27 cellular contexts compared by ENCODE assay signal in the genomic region with DNA sequence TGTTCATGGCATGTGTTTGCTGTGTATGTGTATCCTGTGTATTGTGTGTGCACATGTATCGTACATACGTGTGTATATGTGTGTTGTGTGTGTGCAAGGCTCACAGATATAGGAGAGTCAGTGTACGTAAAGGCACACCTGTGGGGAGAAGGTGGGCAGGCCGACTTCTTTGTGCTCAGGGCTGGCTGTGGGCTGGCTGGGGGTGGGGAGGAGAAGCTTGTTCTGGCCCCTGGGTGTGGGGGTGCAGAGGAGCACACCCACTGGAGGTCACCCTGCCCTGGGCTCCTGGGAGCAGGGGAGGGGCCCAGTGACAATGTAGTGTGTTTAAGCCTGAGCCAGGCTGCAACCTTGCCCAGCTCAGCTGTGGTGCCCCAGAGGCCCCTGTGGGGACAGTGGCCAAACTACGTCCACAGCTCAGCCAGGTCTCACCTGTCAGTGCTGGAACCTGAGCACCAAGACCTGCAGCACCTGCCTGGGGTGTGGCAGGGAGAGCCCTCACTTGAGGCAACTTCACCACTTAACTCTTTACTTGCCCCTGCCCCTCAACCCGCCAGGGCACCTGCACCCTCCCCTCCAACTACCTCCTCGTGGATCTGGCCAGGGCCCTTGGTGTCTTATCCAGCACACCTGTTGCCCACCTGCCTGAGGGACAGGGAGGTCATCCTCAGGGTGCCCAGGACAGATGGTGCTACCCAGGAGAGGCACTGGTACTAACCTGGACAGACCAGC. TPM values are rescaled to one million over a fixed set of nuclear protein-coding genes. Genes with fewer than 3 reads are reported as not detected.
DNase-seq lines count a peak whose midpoint lies in the region; ATAC-seq and TF ChIP-seq lines count a peak whose summit lies in the region.
"Had no signal": no experiment of that assay in that cellular context is flagged by ENCODE, and none has a peak within 500 bp of the region (broad histone marks: within the 10 kb centered on the region; RNA-seq: fewer than 3 reads in every experiment).

No MANE protein-coding gene starts in this region.

- H3K4me3 ChIP-seq in lower lobe of right lung: no peak overlapping the region
- H3K4me3 ChIP-seq in tibial artery: no peak overlapping the region
- H3K4me3 ChIP-seq: colonic mucosa, esophagus muscularis mucosa, skin epidermis, vagina had no signal

- H3K36me3 Mint-ChIP-seq in activated naive CD4-positive, alpha-beta T cell treated with anti-CD3 and anti-CD28 coated beads, Interleukin-2, amount 10 ng/mL, durations not matched to agents 7 days and 5 days: no peaks in the 10 kb centered on the region
- H3K36me3 Mint-ChIP-seq: brain, immature natural killer cell had no signal

- CTCF ChIA-PET in activated naive CD4-positive, alpha-beta T cell treated with anti-CD3 and anti-CD28 coated beads, Interleukin-2, amount 10 ng/mL, durations not matched to agents 7 days and 5 days (lab: Charles Lee): no interaction called here

- H3K27me3 Mint-ChIP-seq in activated naive CD4-positive, alpha-beta T cell treated with anti-CD3 and anti-CD28 coated beads, Interleukin-2, amount 10 ng/mL, durations not matched to agents 7 days and 5 days: peaks cover 11% of the 10 kb centered on the region

- H3K27ac ChIP-seq in caudate nucleus (ENCODE audit: low read depth, low read length) (peak overlapping the region; percentile 99), lower lobe of right lung (no peak overlapping the region), tibial artery (no peak overlapping the region)
- H3K27ac ChIP-seq: colonic mucosa, esophagus muscularis mucosa, RWPE1, skin epidermis, vagina had no signal

- intact Hi-C loops in lower lobe of right lung (cut with DNase I) (no loop called here), tibial artery (cut with DNase I; ENCODE audit: low total_unique reads) (no loop called here)

- H3K9me3 Mint-ChIP-seq in activated naive CD4-positive, alpha-beta T cell treated with anti-CD3 and anti-CD28 coated beads, Interleukin-2, amount 10 ng/mL, durations not matched to agents 7 days and 5 days: no peaks in the 10 kb centered on the region
- H3K9me3 Mint-ChIP-seq: brain, endodermal cell, immature natural killer cell had no signal

- DNase-seq in activated naive CD4-positive, alpha-beta T cell treated with anti-CD3 and anti-CD28 coated beads, Interleukin-2, amount 10 ng/mL, durations not matched to agents 7 days and 5 days: peak; percentile 18
- DNase-seq in activated naive CD4-positive, alpha-beta T cell treated with anti-CD3 and anti-CD28 coated beads, Interleukin-2, amount 50 U/mL, for 16 hours: no peak
- DNase-seq in caudate nucleus (lab: John Stamatoyannopoulos, UW) (no peak), lower lobe of right lung (peak; percentile 15), tibial artery (peak; percentile 10 to 66), SIG-M5 (lab: John Stamatoyannopoulos, UW) (no peak)
- DNase-seq: activated gamma-delta T cell; BE2C; colonic mucosa; DMS53; endodermal cell; foreskin melanocyte; hippocampal formation; immature natural killer cell; Karpas-422; NCI-H187 treated with DMSO at 0.1 percent for 48 hours; NCI-H69; stimulated activated CD4-positive, alpha-beta T cell treated with anti-CD3 and anti-CD28 coated beads, Interleukin-1b, Interleukin-23, amount 100 ng/mL, for 48 hours had no signal

- ATAC-seq in lower lobe of right lung (no peak), GM21825 (IDR thresholded peaks at IDR 0.05; ENCODE audit: unreplicated experiment) (no peak), HG03460 (IDR thresholded peaks at IDR 0.05; ENCODE audit: unreplicated experiment) (no peak)

- no peak overlapping the region for H3K4me3 Mint-ChIP-seq in activated naive CD4-positive, alpha-beta T cell treated with anti-CD3 and anti-CD28 coated beads, Interleukin-2, amount 10 ng/mL, durations not matched to agents 7 days and 5 days
- H3K4me3 Mint-ChIP-seq: endodermal cell, immature natural killer cell had no signal

- H3K4me1 Mint-ChIP-seq in activated naive CD4-positive, alpha-beta T cell treated with anti-CD3 and anti-CD28 coated beads, Interleukin-2, amount 10 ng/mL, durations not matched to agents 7 days and 5 days: peaks cover 4% of the 10 kb centered on the region
- H3K4me1 Mint-ChIP-seq: endodermal cell, immature natural killer cell had no signal

- H3K27me3 ChIP-seq in lower lobe of right lung (ENCODE audit: low read depth) (no peaks in the 10 kb centered on the region), tibial artery (no peaks in the 10 kb centered on the region)
- H3K27me3 ChIP-seq: BE2C, colonic mucosa, vagina had no signal

- no peaks in the 10 kb centered on the region for H3K9me3 ChIP-seq in lower lobe of right lung
- no peaks in the 10 kb centered on the region for H3K9me3 ChIP-seq in tibial artery
- H3K9me3 ChIP-seq: BE2C, colonic mucosa, esophagus muscularis mucosa, vagina had no signal

- H3K27ac Mint-ChIP-seq in activated naive CD4-positive, alpha-beta T cell treated with anti-CD3 and anti-CD28 coated beads, Interleukin-2, amount 10 ng/mL, durations not matched to agents 7 days and 5 days: no peak overlapping the region
- H3K27ac Mint-ChIP-seq: brain, endodermal cell, immature natural killer cell had no signal

- H3K4me1 ChIP-seq in lower lobe of right lung: no peaks in the 10 kb centered on the region
- H3K4me1 ChIP-seq in tibial artery: peaks cover 0 to 16% (median 15%) of the 10 kb centered on the region in 4 donors
- H3K4me1 ChIP-seq: BE2C, colonic mucosa, vagina had no signal

- TF ChIP-seq CTCF in lower lobe of right lung (IDR thresholded peaks at IDR 0.05): no peak
- no peak for TF ChIP-seq CTCF in tibial artery (IDR thresholded peaks at IDR 0.05)

- H3K36me3 ChIP-seq in lower lobe of right lung: no peaks in the 10 kb centered on the region
- no peaks in the 10 kb centered on the region for H3K36me3 ChIP-seq in tibial artery
- H3K36me3 ChIP-seq: BE2C, colonic mucosa, esophagus muscularis mucosa, vagina had no signal

RNA-seq across cellular contexts. Expression of a gene that starts 2.6 kb away (rescaled TPM):
- total RNA-seq in lower lobe of right lung: 1.0 TPM
- total RNA-seq: endodermal cell, H4, vagina had no signal

RNA-seq across cellular contexts. Expression of a gene that starts 19.9 kb away (rescaled TPM):
- total RNA-seq in lower lobe of right lung: not detected
- total RNA-seq: colonic mucosa, endodermal cell, H4, lower leg skin, vagina had no signal

RNA-seq across cellular contexts. Expression of a gene that starts 51.7 kb away (rescaled TPM):
- 20.0 TPM for total RNA-seq in lower lobe of right lung

Comparison
In these comparisons a context has a peak if more than half of its experiments do, and no peak if none do; other contexts are left out.
1. DNase-seq: peak in activated naive CD4-positive, alpha-beta T cell treated with anti-CD3 and anti-CD28 coated beads, Interleukin-2, amount 10 ng/mL, durations not matched to agents 7 days and 5 days (single experiment), lower lobe of right lung (single experiment) and tibial artery (2 of 2); none in activated naive CD4-positive, alpha-beta T cell treated with anti-CD3 and anti-CD28 coated beads, Interleukin-2, amount 50 U/mL, for 16 hours (single experiment), caudate nucleus (0 of 61) and SIG-M5 (single experiment).